In the genomic region with DNA sequence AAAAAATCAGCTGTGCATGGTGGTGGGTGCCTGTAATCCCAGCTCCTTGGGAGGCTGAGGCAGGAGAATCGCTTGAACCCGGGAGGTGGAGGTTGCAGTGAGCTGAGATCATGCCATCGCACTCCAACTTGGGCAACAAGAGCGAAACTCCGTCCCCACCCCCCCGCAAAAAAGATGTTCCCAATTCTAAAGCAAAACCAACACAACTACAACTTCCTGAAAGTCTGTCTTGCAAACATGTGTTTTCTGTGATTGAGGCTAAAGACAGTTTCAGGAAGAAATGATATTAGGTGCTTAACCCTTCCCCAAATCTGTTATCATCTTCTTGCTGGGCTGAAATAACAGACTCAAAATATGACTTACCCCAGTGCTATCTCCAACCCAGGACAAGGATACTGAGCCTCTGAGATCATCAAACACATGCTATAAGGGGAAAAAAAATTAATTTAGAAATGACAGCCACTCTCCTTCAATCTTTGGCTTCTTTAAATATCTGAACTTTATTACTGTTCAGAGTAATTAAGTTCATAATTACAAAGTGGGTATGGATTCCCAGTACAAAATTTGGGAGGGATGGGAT, we compare ENCODE assay signal across 12 cellular contexts. TPM values are rescaled to one million over a fixed set of nuclear protein-coding genes. Genes with fewer than 3 reads are reported as not detected.
DNase-seq lines count a peak whose midpoint lies in the region; ATAC-seq, FAIRE-seq and TF ChIP-seq lines count a peak whose summit lies in the region.
"Had no signal": no experiment of that assay in that cellular context is flagged by ENCODE, and none has a peak within 500 bp of the region (broad histone marks: within the 10 kb centered on the region; RNA-seq: fewer than 3 reads in every experiment).

No MANE protein-coding gene starts in this region.

- FAIRE-seq in small intestine (lab: Jason Lieb, UNC), result no peak

- ATAC-seq in HG02678 (IDR thresholded peaks at IDR 0.05; ENCODE audit: unreplicated experiment), result no peak
- ATAC-seq in HG02852 (IDR thresholded peaks at IDR 0.05; ENCODE audit: unreplicated experiment), result no peak

- H3K27ac ChIP-seq in ACC112 (ENCODE audit: low read depth, low read length) (peak overlapping the region; percentile 94), caudate nucleus (ENCODE audit: low read depth, low read length) (peak overlapping the region; percentile 2), neutrophil (peak overlapping the region; percentile 78), small intestine (ENCODE audit: low read depth in 1 of 2, low read length in 1 of 2) (no peak overlapping the region)

- H2AFZ ChIP-seq in ACC112 (ENCODE audit: low read length, unreplicated experiment), result peak overlapping the region; percentile 28

- WGBS in small intestine, 3 donors, result 84 to 90% (median 84%) methylated on average over 6 of the region's 6 CpGs

- H3K9me3 ChIP-seq in neutrophil (no peaks in the 10 kb centered on the region), small intestine (ENCODE audit: control insufficient read depth, low read depth) (no peaks in the 10 kb centered on the region)

- TF ChIP-seq CTCF in neutrophil (IDR thresholded peaks at IDR 0.05), result no peak

- H3K27me3 ChIP-seq in ACC112 (ENCODE audit: insufficient read depth, low read length) (no peaks in the 10 kb centered on the region), neutrophil (no peaks in the 10 kb centered on the region), small intestine (ENCODE audit: control insufficient read depth in 2 of 2, insufficient read depth in 2 of 2, low read length in 2 of 2) (no peaks in the 10 kb centered on the region)

- H3K79me2 ChIP-seq in ACC112 (ENCODE audit: control insufficient read depth, insufficient read depth, low read length, unreplicated experiment), result peaks cover 3% of the 10 kb centered on the region

- DNase-seq in LHCN-M2 (ENCODE audit: low read depth) (peak; percentile 67), caudate nucleus (lab: John Stamatoyannopoulos, UW) (no peak), small intestine (no peak), ureter (ENCODE audit: low spot score) (no peak)
- DNase-seq: activated effector memory CD4-positive, alpha-beta T cell treated with Interleukin-2 at 50 U/mL for 16 hours; dermis blood vessel endothelial cell; GOT3; SHP77 had no signal

- H3K36me3 ChIP-seq in ACC112 (ENCODE audit: insufficient read depth, low read length) (no peaks in the 10 kb centered on the region), neutrophil (peaks cover 31% of the 10 kb centered on the region), small intestine (ENCODE audit: control insufficient read depth in 2 of 2, insufficient read depth in 2 of 2, low read length in 2 of 2) (no peaks in the 10 kb centered on the region)

- H3K4me3 ChIP-seq in ACC112 (ENCODE audit: low read depth, low read length), result no peak overlapping the region
- peak overlapping the region; percentile 22 to 34 for H3K4me3 ChIP-seq in neutrophil (ENCODE audit: low read depth in 1 of 2, low read length in 1 of 2)
- no peak overlapping the region for H3K4me3 ChIP-seq in small intestine (ENCODE audit: low read depth in 1 of 2, low read length in 2 of 2)

- H3K4me1 ChIP-seq in ACC112 (ENCODE audit: control insufficient read depth, insufficient read depth, low read length, unreplicated experiment) (peaks cover 45% of the 10 kb centered on the region), neutrophil (ENCODE audit: control insufficient read depth in 1 of 2, insufficient read depth in 1 of 2, low read depth in 1 of 2, low read length in 1 of 2) (peaks cover 49 to 51% of the 10 kb centered on the region in 2 experiments), small intestine (ENCODE audit: control insufficient read depth in 2 of 2, insufficient read depth in 1 of 2, low read depth in 1 of 2, low read length in 1 of 2) (peaks cover 0 to 2% of the 10 kb centered on the region in 2 donors)

RNA-seq across cellular contexts. Expression of a gene that starts 28.5 kb away (rescaled TPM):
- total RNA-seq in LHCN-M2 (2014; rRNA removed), result 9.4 and 18.1 TPM in 2 replicates
- 38.8 TPM for polyA plus RNA-seq in LHCN-M2 (2012)
- polyA plus RNA-seq in small intestine, result 10 to 100 TPM in 2 of 3 donors, 1 to 10 TPM in 1; 7.0 to 35.7 (median 11.4) TPM
- 63.8 TPM for total RNA-seq in ureter

RNA-seq across cellular contexts. Expression of a gene that starts 57.0 kb away (rescaled TPM):
- total RNA-seq in LHCN-M2 (2014; rRNA removed), result 46.8 and 47.8 TPM in 2 replicates
- 93.3 TPM for polyA plus RNA-seq in LHCN-M2 (2012)
- 100 to 1,000 TPM; 103 to 113 (median 105) TPM for polyA plus RNA-seq in small intestine
- 78.1 TPM for total RNA-seq in ureter

Comparison
In these comparisons a context has a peak if more than half of its experiments do, and no peak if none do; other contexts are left out.
1. H3K27ac ChIP-seq: peak in ACC112 (single experiment), caudate nucleus (single experiment) and neutrophil (single experiment); none in small intestine (0 of 2).
2. H3K4me3 ChIP-seq: peak in neutrophil (2 of 2); none in ACC112 (single experiment) and small intestine (0 of 2).